ENCODE assay signal across 8 cellular contexts in genomic region chr14:73136387-73137221, GRCh38. TPM values are rescaled to one million over a fixed set of nuclear protein-coding genes. Genes with fewer than 3 reads are reported as not detected.
DNase-seq lines count a peak whose midpoint lies in the region; ATAC-seq, FAIRE-seq and TF ChIP-seq lines count a peak whose summit lies in the region.

Gene PSEN1 (plus strand): TSS chr14:73136507. CDS start chr14:73148020, 11,513 bp downstream.

- H3K27ac ChIP-seq in ascending aorta (peak within 1 kb of the TSS; percentile 96 to 97), right atrium auricular region (peak within 1 kb of the TSS; percentile 95 to 97)

- peaks cover 17% of the 10 kb centered on the region for H3K4me1 Mint-ChIP-seq in T-helper 2 cell treated with Interferon-gamma antibody and Interleukin-4, amounts not matched to agents 5 μg/mL and 100 μg/mL, for 36 hours (ENCODE audit: low read depth)

- H3K36me3 Mint-ChIP-seq in T-helper 2 cell treated with Interferon-gamma antibody and Interleukin-4, amounts not matched to agents 5 μg/mL and 100 μg/mL, for 36 hours (ENCODE audit: low read depth): peaks cover 32% of the 10 kb centered on the region

- peak within 1 kb of the TSS; percentile 99 for H3K27ac Mint-ChIP-seq in T-helper 2 cell treated with Interferon-gamma antibody and Interleukin-4, amounts not matched to agents 5 μg/mL and 100 μg/mL, for 36 hours

- peak within 1 kb of the TSS; percentile 93 for H3K4me3 Mint-ChIP-seq in T-helper 2 cell treated with Interferon-gamma antibody and Interleukin-4, amounts not matched to agents 5 μg/mL and 100 μg/mL, for 36 hours

- H3K36me3 ChIP-seq in ascending aorta (no peaks in the 10 kb centered on the region), right atrium auricular region (no peaks in the 10 kb centered on the region)

- intact Hi-C loops in ascending aorta (cut with DNase I): loop anchor here (2.0 kb wide), 1 partner anchor 78 kb away; the partner anchor contains the start of gene RBM25

- peak; percentile 84 for FAIRE-seq in urothelium cell line (lab: Jason Lieb, UNC)

- no peaks in the 10 kb centered on the region for H3K27me3 Mint-ChIP-seq in T-helper 2 cell treated with Interferon-gamma antibody and Interleukin-4, amounts not matched to agents 5 μg/mL and 100 μg/mL, for 36 hours (ENCODE audit: low read depth)

- H3K9me3 ChIP-seq in ascending aorta (no peaks in the 10 kb centered on the region), right atrium auricular region (no peaks in the 10 kb centered on the region)

- H3K27me3 ChIP-seq in ascending aorta (no peaks in the 10 kb centered on the region), right atrium auricular region (no peaks in the 10 kb centered on the region)

- ATAC-seq in GM18505 (IDR thresholded peaks at IDR 0.05; ENCODE audit: unreplicated experiment): peak; percentile 88
- peak; percentile 92 for ATAC-seq in HG02943 (IDR thresholded peaks at IDR 0.05; ENCODE audit: low read depth, unreplicated experiment)

- peaks cover 15% of the 10 kb centered on the region for H3K9me3 Mint-ChIP-seq in T-helper 2 cell treated with Interferon-gamma antibody and Interleukin-4, amounts not matched to agents 5 μg/mL and 100 μg/mL, for 36 hours

- DNase-seq in NCI-H2029 (lab: John Stamatoyannopoulos, UW) (peak; percentile 60), ascending aorta (ENCODE audit: low spot score in 2 of 2) (peak; percentile 86 to 98), right atrium auricular region (ENCODE audit: low spot score) (peak; percentile 97), pulmonary artery endothelial cell (ENCODE audit: low read depth, low spot score) (peak; percentile 71), urothelium cell line (ENCODE audit: low spot score) (peak; percentile 100)
- peak; percentile 96 for DNase-seq in T-helper 2 cell treated with Interferon-gamma antibody and Interleukin-4, amounts not matched to agents 5 μg/mL and 100 μg/mL, for 36 hours (ENCODE audit: low spot score)

- no peak for TF ChIP-seq CTCF in ascending aorta (IDR thresholded peaks at IDR 0.05)
- no peak for TF ChIP-seq CTCF in right atrium auricular region (IDR thresholded peaks at IDR 0.05)

- peak; percentile 91 for TF ChIP-seq POLR2A in GM18505 (IDR thresholded peaks at IDR 0.05; ENCODE audit: borderline replicate concordance, extremely low read depth, insufficient read depth, insufficient read length)

- peak within 1 kb of the TSS; percentile 93 to 97 for H3K4me3 ChIP-seq in ascending aorta
- H3K4me3 ChIP-seq in right atrium auricular region: peak within 1 kb of the TSS; percentile 94 to 99

- H3K4me1 ChIP-seq in ascending aorta: peaks cover 9 to 11% of the 10 kb centered on the region in 2 donors
- H3K4me1 ChIP-seq in right atrium auricular region: peaks cover 0 to 15% of the 10 kb centered on the region in 2 donors

RNA-seq across cellular contexts. Expression of gene PSEN1, which starts in this region (rescaled TPM):
- 15.2 TPM for total RNA-seq in ascending aorta
- total RNA-seq in right atrium auricular region: 10 to 100 TPM; 20.5 to 22.3 TPM
- total RNA-seq in pulmonary artery endothelial cell: 41.3 and 48.6 TPM in 2 replicates

Comparison
In these comparisons a context has a peak if more than half of its experiments do, and no peak if none do; other contexts are left out.
1. Peak in every context shown above with its lines: DNase-seq, ATAC-seq, H3K4me3 ChIP-seq and H3K27ac ChIP-seq.